ENCODE assay signal across 12 cellular contexts in genomic region chr12:53343978-53344377, GRCh38. TPM values are rescaled to one million over a fixed set of nuclear protein-coding genes. Genes with fewer than 3 reads are reported as not detected.
A peak's percentile ranks its signal among the peaks of the same experiment; 100 is the strongest.
DNase-seq lines count a peak whose midpoint lies in the region; ATAC-seq and TF ChIP-seq lines count a peak whose summit lies in the region.
"Had no signal": no experiment of that assay in that cellular context is flagged by ENCODE, and none has a peak within 500 bp of the region (broad histone marks: within the 10 kb centered on the region; RNA-seq: fewer than 3 reads in every experiment).

No MANE protein-coding gene starts in this region.

- H3K27me3 ChIP-seq in left ventricle myocardium inferior (ENCODE audit: low read depth): peaks cover under 1% of the 10 kb centered on the region
- H3K27me3 ChIP-seq in right atrium auricular region: no peaks in the 10 kb centered on the region
- no peaks in the 10 kb centered on the region for H3K27me3 ChIP-seq in vagina
- H3K27me3 ChIP-seq: thyroid gland had no signal

- TF ChIP-seq CTCF in left ventricle myocardium inferior (IDR thresholded peaks at IDR 0.05; ENCODE audit: borderline replicate concordance) (no peak), right atrium auricular region (IDR thresholded peaks at IDR 0.05) (no peak), vagina (IDR thresholded peaks at IDR 0.05) (no peak)

- H3K4me3 Mint-ChIP-seq in activated T-helper 17 cell treated with anti-CD3 and anti-CD28 coated beads, Interleukin-2, amount 50 U/mL, for 72 hours: peak overlapping the region; percentile 92
- peak overlapping the region; percentile 74 to 92 (median 82) for H3K4me3 Mint-ChIP-seq in naive B cell

- DNase-seq in left ventricle myocardium inferior (no peak), right atrium auricular region (ENCODE audit: low spot score) (no peak), naive B cell (no peak), vagina (ENCODE audit: extremely low spot score in 2 of 2) (no peak), HCEC 1CT (no peak)

- H3K9me3 Mint-ChIP-seq in activated T-helper 17 cell treated with anti-CD3 and anti-CD28 coated beads, Interleukin-2, amount 50 U/mL, for 72 hours: no peaks in the 10 kb centered on the region
- H3K9me3 Mint-ChIP-seq in naive B cell: no peaks in the 10 kb centered on the region

- H3K27ac Mint-ChIP-seq in activated T-helper 17 cell treated with anti-CD3 and anti-CD28 coated beads, Interleukin-2, amount 50 U/mL, for 72 hours: no peak overlapping the region
- H3K27ac Mint-ChIP-seq in naive B cell: peak overlapping the region in 4 of 6 donors; percentile 19 to 81 (median 57)

- H3K36me3 ChIP-seq in left ventricle myocardium inferior (no peaks in the 10 kb centered on the region), right atrium auricular region (no peaks in the 10 kb centered on the region), vagina (no peaks in the 10 kb centered on the region)
- H3K36me3 ChIP-seq: thyroid gland had no signal

- peak overlapping the region; percentile 93 for H3K27ac ChIP-seq in left ventricle myocardium inferior (replicated peaks)
- H3K27ac ChIP-seq in right atrium auricular region: no peak overlapping the region
- H3K27ac ChIP-seq in vagina: peak overlapping the region; percentile 81

- H3K36me3 Mint-ChIP-seq in activated T-helper 17 cell treated with anti-CD3 and anti-CD28 coated beads, Interleukin-2, amount 50 U/mL, for 72 hours (ENCODE audit: low read depth): no peaks in the 10 kb centered on the region
- no peaks in the 10 kb centered on the region for H3K36me3 Mint-ChIP-seq in naive B cell

- ATAC-seq in activated T-helper 17 cell treated with anti-CD3 and anti-CD28 coated beads, Interleukin-2, amount 50 U/mL, for 72 hours (replicated peaks): no peak
- ATAC-seq in naive B cell (ENCODE audit: low read depth in 2 of 2): peak in 1 of 2 donors; percentile 33
- no peak for ATAC-seq in HG02763 (IDR thresholded peaks at IDR 0.05; ENCODE audit: unreplicated experiment)
- no peak for ATAC-seq in GM21619 (IDR thresholded peaks at IDR 0.05; ENCODE audit: unreplicated experiment)

- H3K4me1 ChIP-seq in left ventricle myocardium inferior: peaks cover 22% of the 10 kb centered on the region
- H3K4me1 ChIP-seq in right atrium auricular region: peaks cover 0 to 16% of the 10 kb centered on the region in 2 donors
- peaks cover 15% of the 10 kb centered on the region for H3K4me1 ChIP-seq in vagina

- peaks cover 11% of the 10 kb centered on the region for H3K4me1 Mint-ChIP-seq in activated T-helper 17 cell treated with anti-CD3 and anti-CD28 coated beads, Interleukin-2, amount 50 U/mL, for 72 hours
- peaks cover 13 to 16% (median 14%) of the 10 kb centered on the region in 3 donors for H3K4me1 Mint-ChIP-seq in naive B cell

- H3K4me3 ChIP-seq in left ventricle myocardium inferior (peak overlapping the region; percentile 92), right atrium auricular region (no peak overlapping the region), vagina (peak overlapping the region; percentile 62 to 90)

- intact Hi-C loops in left ventricle myocardium inferior (cut with micrococcal nuclease): no loop called here
- intact Hi-C loops in vagina (cut with DNase I): loop anchor here (2.0 kb wide), 1 partner anchor 19 kb away; no protein-coding TSS in a partner anchor

- H3K27me3 Mint-ChIP-seq in activated T-helper 17 cell treated with anti-CD3 and anti-CD28 coated beads, Interleukin-2, amount 50 U/mL, for 72 hours: peaks cover 8% of the 10 kb centered on the region
- H3K27me3 Mint-ChIP-seq in naive B cell: peaks cover 8 to 12% (median 12%) of the 10 kb centered on the region in 3 donors

- H3K9me3 ChIP-seq in left ventricle myocardium inferior (replicated peaks) (no peaks in the 10 kb centered on the region), right atrium auricular region (no peaks in the 10 kb centered on the region), vagina (no peaks in the 10 kb centered on the region)
- H3K9me3 ChIP-seq: thyroid gland had no signal

- no peak for TF ChIP-seq POLR2A in vagina (IDR thresholded peaks at IDR 0.05)

RNA-seq across cellular contexts. Expression of gene SP7, which starts 7.8 kb away (rescaled TPM):
- total RNA-seq in left ventricle myocardium inferior (not detected), right atrium auricular region (not detected), vagina (not detected)
- not detected for total RNA-seq in activated T-helper 17 cell treated with anti-CD3 and anti-CD28 coated beads, Interleukin-2, amount 50 U/mL, for 72 hours
- under 1 TPM in 3 of 6 donors, not detected in 3; 0.17 to 0.33 (median 0.27) TPM for polyA plus RNA-seq in naive B cell (ENCODE audit: low read depth in 6 of 6)
- total RNA-seq: endothelial cell of umbilical vein, HT1080, thyroid gland had no signal
- polyA plus RNA-seq: BJ, endothelial cell of umbilical vein had no signal

RNA-seq across cellular contexts. Expression of gene AAAS, which starts 22.6 kb away (rescaled TPM):
- 45.1 TPM for total RNA-seq in left ventricle myocardium inferior
- total RNA-seq in right atrium auricular region: 10 to 100 TPM; 30.4 to 30.8 TPM
- 10 to 100 TPM; 42.3 to 44.8 TPM for total RNA-seq in activated T-helper 17 cell treated with anti-CD3 and anti-CD28 coated beads, Interleukin-2, amount 50 U/mL, for 72 hours
- polyA plus RNA-seq in naive B cell (ENCODE audit: low read depth in 6 of 6): 10 to 100 TPM; 34.9 to 49.9 (median 38.5) TPM
- 30.9 TPM for total RNA-seq in vagina

RNA-seq across cellular contexts. Expression of gene SP1, which starts 36.0 kb away (rescaled TPM):
- total RNA-seq in left ventricle myocardium inferior: 27.4 TPM
- total RNA-seq in right atrium auricular region: 10 to 100 TPM; 21.2 to 36.6 TPM
- total RNA-seq in activated T-helper 17 cell treated with anti-CD3 and anti-CD28 coated beads, Interleukin-2, amount 50 U/mL, for 72 hours: 10 to 100 TPM; 80.9 to 91.5 TPM
- polyA plus RNA-seq in naive B cell (ENCODE audit: low read depth in 6 of 6): 10 to 100 TPM in 5 of 6 donors, 1 to 10 TPM in 1; 8.3 to 17.5 (median 12.7) TPM
- 76.1 TPM for total RNA-seq in vagina

RNA-seq across cellular contexts. Expression of gene MYG1, which starts 44.5 kb away (rescaled TPM):
- 34.8 TPM for total RNA-seq in left ventricle myocardium inferior
- 10 to 100 TPM; 26.9 to 28.3 TPM for total RNA-seq in right atrium auricular region
- total RNA-seq in activated T-helper 17 cell treated with anti-CD3 and anti-CD28 coated beads, Interleukin-2, amount 50 U/mL, for 72 hours: 10 to 100 TPM; 48.7 to 76.5 TPM
- polyA plus RNA-seq in naive B cell (ENCODE audit: low read depth in 6 of 6): 10 to 100 TPM; 52.3 to 94.2 (median 60.4) TPM
- total RNA-seq in vagina: 41.5 TPM

RNA-seq across cellular contexts. Expression of gene PFDN5, which starts 48.6 kb away (rescaled TPM):
- total RNA-seq in left ventricle myocardium inferior (399 TPM), right atrium auricular region (100 to 1,000 TPM; 416 to 549 TPM), vagina (673 TPM)
- 100 to 1,000 TPM; 250 to 347 TPM for total RNA-seq in activated T-helper 17 cell treated with anti-CD3 and anti-CD28 coated beads, Interleukin-2, amount 50 U/mL, for 72 hours
- 1,000 to 10,000 TPM; 1,564 to 1,943 (median 1,771) TPM for polyA plus RNA-seq in naive B cell (ENCODE audit: low read depth in 6 of 6)

Comparison
In these comparisons a context has a peak if more than half of its experiments do, and no peak if none do; other contexts are left out.
1. H3K27ac ChIP-seq: peak in left ventricle myocardium inferior (single experiment) and vagina (single experiment); none in right atrium auricular region (0 of 2).
2. H3K4me3 ChIP-seq: peak in left ventricle myocardium inferior (single experiment) and vagina (2 of 2); none in right atrium auricular region (0 of 2).